Comparison of ENCODE assay signal across 2 cellular contexts in the genomic region with DNA sequence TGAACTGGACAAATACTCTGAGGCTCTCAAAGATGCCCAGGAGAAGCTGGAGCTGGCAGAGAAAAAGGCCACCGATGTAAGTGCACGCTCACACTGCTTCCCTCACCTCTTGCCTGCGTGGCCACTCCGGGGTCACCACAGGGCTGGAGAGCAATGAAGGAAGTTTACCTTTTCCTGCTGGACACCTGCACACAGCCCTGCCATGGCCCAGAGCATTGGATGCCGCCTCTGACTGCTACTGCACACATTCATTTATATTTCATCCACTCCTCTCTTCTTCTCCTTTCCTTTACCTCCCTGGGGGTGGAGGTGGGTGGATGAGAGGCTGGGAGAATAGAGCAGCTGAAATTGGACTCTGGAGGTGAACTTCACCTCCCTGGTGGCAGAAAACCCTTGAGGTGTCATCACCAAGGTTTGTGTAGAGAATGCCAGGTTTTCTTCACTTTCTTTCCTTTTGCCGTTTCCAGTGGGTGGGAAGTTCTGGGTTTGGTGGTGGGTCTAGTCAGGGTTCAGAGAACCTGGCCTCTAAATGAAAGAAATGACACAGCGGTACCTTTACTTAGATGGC.
TF ChIP-seq lines count a peak whose summit lies in the region.

No MANE protein-coding gene starts in this region.

TF ChIP-seq in IMR-90, 13 proteins besides CTCF, POLR2A, EP300 and RAD21 (continued from another document):
- no peak for TF ChIP-seq MAFK (IDR thresholded peaks at IDR 0.05; ENCODE audit: low read depth, low read length)
- TF ChIP-seq NFE2L2 (IDR thresholded peaks at IDR 0.05; ENCODE audit: low read depth, low read length) = no peak
- TF ChIP-seq FOS (IDR thresholded peaks at IDR 0.05; ENCODE audit: low read depth, low read length) = no peak

TF ChIP-seq in liver, 16 proteins besides CTCF, POLR2A, EP300 and RAD21 (continued from another document):
- TF ChIP-seq ZBTB33 (IDR thresholded peaks at IDR 0.05) (no peak), TAF1 (conservative IDR thresholded peaks at IDR 0.05) (no peak), EGR1 (IDR thresholded peaks at IDR 0.05; ENCODE audit: low read depth in 2 of 2) (no peak), MAX (IDR thresholded peaks at IDR 0.05) (no peak), YY1 (IDR thresholded peaks at IDR 0.05) (no peak), FOXA1 (IDR thresholded peaks at IDR 0.05) (no peak), HNF4G (IDR thresholded peaks at IDR 0.05) (no peak), SP1 (IDR thresholded peaks at IDR 0.05) (no peak), JUND (IDR thresholded peaks at IDR 0.05) (no peak), GABPA (IDR thresholded peaks at IDR 0.05 in 1 of 2, conservative IDR thresholded peaks at IDR 0.05 in 1 of 2) (no peak), FOXA2 (IDR thresholded peaks at IDR 0.05) (no peak), RXRA (IDR thresholded peaks at IDR 0.05) (no peak)
- TF ChIP-seq, protein P1, sequence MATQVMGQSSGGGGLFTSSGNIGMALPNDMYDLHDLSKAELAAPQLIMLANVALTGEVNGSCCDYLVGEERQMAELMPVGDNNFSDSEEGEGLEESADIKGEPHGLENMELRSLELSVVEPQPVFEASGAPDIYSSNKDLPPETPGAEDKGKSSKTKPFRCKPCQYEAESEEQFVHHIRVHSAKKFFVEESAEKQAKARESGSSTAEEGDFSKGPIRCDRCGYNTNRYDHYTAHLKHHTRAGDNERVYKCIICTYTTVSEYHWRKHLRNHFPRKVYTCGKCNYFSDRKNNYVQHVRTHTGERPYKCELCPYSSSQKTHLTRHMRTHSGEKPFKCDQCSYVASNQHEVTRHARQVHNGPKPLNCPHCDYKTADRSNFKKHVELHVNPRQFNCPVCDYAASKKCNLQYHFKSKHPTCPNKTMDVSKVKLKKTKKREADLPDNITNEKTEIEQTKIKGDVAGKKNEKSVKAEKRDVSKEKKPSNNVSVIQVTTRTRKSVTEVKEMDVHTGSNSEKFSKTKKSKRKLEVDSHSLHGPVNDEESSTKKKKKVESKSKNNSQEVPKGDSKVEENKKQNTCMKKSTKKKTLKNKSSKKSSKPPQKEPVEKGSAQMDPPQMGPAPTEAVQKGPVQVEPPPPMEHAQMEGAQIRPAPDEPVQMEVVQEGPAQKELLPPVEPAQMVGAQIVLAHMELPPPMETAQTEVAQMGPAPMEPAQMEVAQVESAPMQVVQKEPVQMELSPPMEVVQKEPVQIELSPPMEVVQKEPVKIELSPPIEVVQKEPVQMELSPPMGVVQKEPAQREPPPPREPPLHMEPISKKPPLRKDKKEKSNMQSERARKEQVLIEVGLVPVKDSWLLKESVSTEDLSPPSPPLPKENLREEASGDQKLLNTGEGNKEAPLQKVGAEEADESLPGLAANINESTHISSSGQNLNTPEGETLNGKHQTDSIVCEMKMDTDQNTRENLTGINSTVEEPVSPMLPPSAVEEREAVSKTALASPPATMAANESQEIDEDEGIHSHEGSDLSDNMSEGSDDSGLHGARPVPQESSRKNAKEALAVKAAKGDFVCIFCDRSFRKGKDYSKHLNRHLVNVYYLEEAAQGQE (IDR thresholded peaks at IDR 0.05) = no peak
- TF ChIP-seq, protein P2, sequence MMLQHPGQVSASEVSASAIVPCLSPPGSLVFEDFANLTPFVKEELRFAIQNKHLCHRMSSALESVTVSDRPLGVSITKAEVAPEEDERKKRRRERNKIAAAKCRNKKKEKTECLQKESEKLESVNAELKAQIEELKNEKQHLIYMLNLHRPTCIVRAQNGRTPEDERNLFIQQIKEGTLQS (IDR thresholded peaks at IDR 0.05) = no peak
